In the genomic region with DNA sequence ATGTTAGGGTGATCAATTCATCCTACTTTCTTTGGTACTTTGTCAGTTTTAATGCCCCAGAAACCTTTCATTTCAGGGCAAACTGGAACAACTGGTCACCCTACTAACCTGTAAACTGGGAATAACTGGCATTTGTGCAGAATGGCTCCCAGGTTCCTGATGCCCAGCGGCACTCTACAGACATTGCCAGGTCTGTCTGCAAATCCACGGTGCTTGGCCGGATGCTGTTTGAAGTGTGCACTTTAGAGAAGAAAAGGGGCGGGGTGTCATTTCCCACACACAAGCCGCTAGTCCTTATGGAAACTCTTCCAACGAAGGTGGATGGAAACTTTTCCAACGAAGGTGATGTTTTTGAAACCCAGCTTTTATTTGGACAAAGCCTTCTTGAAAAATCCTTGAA, we compare ENCODE assay signal across 21 cellular contexts.
"Had no signal": no experiment of that assay in that cellular context is flagged by ENCODE, and none has a peak within 500 bp of the region (broad histone marks: within the 10 kb centered on the region; RNA-seq: fewer than 3 reads in every experiment).

No MANE protein-coding gene starts in this region.

- H3K4me3 Mint-ChIP-seq: naive B cell; nephron; stimulated activated memory B cell treated with anti-CD40 and anti-IgM and Interleukin-4, amounts not matched to agents 10 μg/mL and 1 μg/mL and 100 μg/mL, for 72 hours; stimulated activated naive CD8-positive, alpha-beta T cell treated with anti-CD3 and anti-CD28 coated beads, Interleukin-15, Interleukin-2, amounts not matched to agents 100 ng/mL and 50 ng/mL, for 24 hours had no signal

- H3K36me3 Mint-ChIP-seq: naive B cell; stimulated activated memory B cell treated with anti-CD40 and anti-IgM and Interleukin-4, amounts not matched to agents 10 μg/mL and 1 μg/mL and 100 μg/mL, for 72 hours had no signal

- H3K27ac Mint-ChIP-seq: nephron; stimulated activated memory B cell treated with anti-CD40 and anti-IgM and Interleukin-4, amounts not matched to agents 10 μg/mL and 1 μg/mL and 100 μg/mL, for 72 hours; stimulated activated naive CD8-positive, alpha-beta T cell treated with anti-CD3 and anti-CD28 coated beads, Interleukin-15, Interleukin-2, amounts not matched to agents 100 ng/mL and 50 ng/mL, for 24 hours had no signal

- H3K9me3 Mint-ChIP-seq: nephron; stimulated activated naive CD8-positive, alpha-beta T cell treated with anti-CD3 and anti-CD28 coated beads, Interleukin-15, Interleukin-2, amounts not matched to agents 100 ng/mL and 50 ng/mL, for 24 hours had no signal

- H3K4me1 ChIP-seq: psoas muscle had no signal

- DNase-seq: effector memory CD4-positive, alpha-beta T cell; gastrocnemius medialis; heart right ventricle; hypothalamus; left ventricle myocardium inferior; mesenchymal stem cell; naive B cell; occipital lobe; psoas muscle; retina; spleen; stimulated activated CD4-positive, alpha-beta T cell treated with anti-CD3 and anti-CD28 coated beads, Interleukin-15, amount 100 ng/mL, for 24 hours; stimulated activated CD4-positive, alpha-beta T cell treated with anti-CD3 and anti-CD28 coated beads, Interleukin-1b, Interleukin-23, amount 100 ng/mL, for 48 hours; stimulated activated CD4-positive, alpha-beta T cell treated with anti-CD3 and anti-CD28 coated beads, Interleukin-4, amount 100 ng/mL, for 24 hours; transverse colon had no signal

- ATAC-seq: gastrocnemius medialis; heart right ventricle; psoas muscle; sciatic nerve; stimulated activated memory B cell treated with anti-CD40 and anti-IgM and Interleukin-4, amounts not matched to agents 10 μg/mL and 1 μg/mL and 100 μg/mL, for 72 hours had no signal

- H3K4me3 ChIP-seq: gastrocnemius medialis, heart right ventricle, left ventricle myocardium inferior, lung, psoas muscle, spleen, transverse colon had no signal

- H3K27me3 ChIP-seq: gastrocnemius medialis, heart right ventricle, spleen, transverse colon had no signal

- H3K27ac ChIP-seq: gastrocnemius medialis, heart right ventricle, left ventricle myocardium inferior, parathyroid adenoma, psoas muscle, spleen, transverse colon had no signal

- H3K36me3 ChIP-seq: gastrocnemius medialis, heart right ventricle, left ventricle myocardium inferior, spleen, transverse colon had no signal

- H3K9me3 ChIP-seq: gastrocnemius medialis, heart right ventricle, left ventricle myocardium inferior, psoas muscle, spleen, transverse colon had no signal

- H3K27me3 Mint-ChIP-seq: naive B cell; stimulated activated memory B cell treated with anti-CD40 and anti-IgM and Interleukin-4, amounts not matched to agents 10 μg/mL and 1 μg/mL and 100 μg/mL, for 72 hours; stimulated activated naive CD8-positive, alpha-beta T cell treated with anti-CD3 and anti-CD28 coated beads, Interleukin-15, Interleukin-2, amounts not matched to agents 100 ng/mL and 50 ng/mL, for 24 hours had no signal
